ENCODE assay signal across 7 cellular contexts in genomic region chr9:100473271-100474081, GRCh38. TPM values are rescaled to one million over a fixed set of nuclear protein-coding genes. Genes with fewer than 3 reads are reported as not detected.
DNase-seq lines count a peak whose midpoint lies in the region; ATAC-seq and TF ChIP-seq lines count a peak whose summit lies in the region.

No MANE protein-coding gene starts in this region.

- POLR2A ChIA-PET in HEK293T (lab: Yijun Ruan, JAX), result no interaction called here
- POLR2A ChIA-PET in activated CD8-positive, alpha-beta T cell treated with anti-CD3 and anti-CD28 coated beads, Interleukin-2, amount 10 ng/mL, durations not matched to agents 7 days and 5 days (lab: Charles Lee), result no interaction called here

- intact Hi-C loops in upper lobe of right lung (cut with DNase I), result no loop called here

- ATAC-seq in GM18505 (IDR thresholded peaks at IDR 0.05; ENCODE audit: unreplicated experiment) (peak; percentile 68), naive B cell (ENCODE audit: low read depth in 2 of 2) (peak; percentile 71 to 72), upper lobe of right lung (peak; percentile 74)
- peak; percentile 80 for ATAC-seq in activated CD8-positive, alpha-beta T cell treated with anti-CD3 and anti-CD28 coated beads, Interleukin-2, amount 10 ng/mL, durations not matched to agents 7 days and 5 days

- peak; percentile 55 for DNase-seq in HEK293T (ENCODE audit: extremely low spot score)
- peak; percentile 30 for DNase-seq in NCI-H1092 (lab: John Stamatoyannopoulos, UW)
- DNase-seq in activated CD8-positive, alpha-beta T cell treated with anti-CD3 and anti-CD28 coated beads, Interleukin-2, amount 10 ng/mL, durations not matched to agents 7 days and 5 days, result peak; percentile 40
- no peak for DNase-seq in epithelial cell of proximal tubule (ENCODE audit: low read depth)
- peak; percentile 44 for DNase-seq in naive B cell
- peak; percentile 67 for DNase-seq in upper lobe of right lung

- CTCF ChIA-PET in HEK293T (lab: Yijun Ruan, JAX), result no interaction called here
- CTCF ChIA-PET in activated CD8-positive, alpha-beta T cell treated with anti-CD3 and anti-CD28 coated beads, Interleukin-2, amount 10 ng/mL, durations not matched to agents 7 days and 5 days (lab: Charles Lee), result no interaction called here

- no peak overlapping the region for H3K27ac Mint-ChIP-seq in activated CD8-positive, alpha-beta T cell treated with anti-CD3 and anti-CD28 coated beads, Interleukin-2, amount 10 ng/mL, durations not matched to agents 7 days and 5 days
- H3K27ac Mint-ChIP-seq in naive B cell, result no peak overlapping the region

- no peak for TF ChIP-seq POLR2A in GM18505 (IDR thresholded peaks at IDR 0.05; ENCODE audit: borderline replicate concordance, extremely low read depth, insufficient read depth, insufficient read length)

- peak overlapping the region; percentile 68 for H3K4me3 ChIP-seq in epithelial cell of proximal tubule (ENCODE audit: low read depth, low read length)
- peak overlapping the region; percentile 56 for H3K4me3 ChIP-seq in upper lobe of right lung

- no peaks in the 10 kb centered on the region for H3K9me3 Mint-ChIP-seq in activated CD8-positive, alpha-beta T cell treated with anti-CD3 and anti-CD28 coated beads, Interleukin-2, amount 10 ng/mL, durations not matched to agents 7 days and 5 days (ENCODE audit: insufficient read depth)
- H3K9me3 Mint-ChIP-seq in naive B cell, result peaks cover 0 to 1% (median 0%) of the 10 kb centered on the region in 7 donors

- H3K4me1 ChIP-seq in upper lobe of right lung, result peaks cover 4% of the 10 kb centered on the region

- no peak overlapping the region for H3K27ac ChIP-seq in upper lobe of right lung

- H3K9me3 ChIP-seq in upper lobe of right lung, result no peaks in the 10 kb centered on the region

- no peak for TF ChIP-seq CTCF in epithelial cell of proximal tubule (conservative IDR thresholded peaks at IDR 0.05; ENCODE audit: low read depth, low read length)
- TF ChIP-seq CTCF in upper lobe of right lung (IDR thresholded peaks at IDR 0.05), result no peak

- H3K27me3 ChIP-seq in upper lobe of right lung, result peaks cover 6% of the 10 kb centered on the region

- no peaks in the 10 kb centered on the region for H3K36me3 Mint-ChIP-seq in activated CD8-positive, alpha-beta T cell treated with anti-CD3 and anti-CD28 coated beads, Interleukin-2, amount 10 ng/mL, durations not matched to agents 7 days and 5 days (ENCODE audit: low read depth)
- H3K36me3 Mint-ChIP-seq in naive B cell, result no peaks in the 10 kb centered on the region

- H3K36me3 ChIP-seq in upper lobe of right lung, result no peaks in the 10 kb centered on the region

- peaks cover 3% of the 10 kb centered on the region for H3K4me1 Mint-ChIP-seq in activated CD8-positive, alpha-beta T cell treated with anti-CD3 and anti-CD28 coated beads, Interleukin-2, amount 10 ng/mL, durations not matched to agents 7 days and 5 days (ENCODE audit: low read depth)
- H3K4me1 Mint-ChIP-seq in naive B cell, result peaks cover 7 to 15% (median 8%) of the 10 kb centered on the region in 3 donors

- H3K27me3 Mint-ChIP-seq in activated CD8-positive, alpha-beta T cell treated with anti-CD3 and anti-CD28 coated beads, Interleukin-2, amount 10 ng/mL, durations not matched to agents 7 days and 5 days (ENCODE audit: low read depth), result peaks cover 38% of the 10 kb centered on the region
- H3K27me3 Mint-ChIP-seq in naive B cell, result peaks cover 38 to 46% (median 38%) of the 10 kb centered on the region in 3 donors

- H3K4me3 Mint-ChIP-seq in activated CD8-positive, alpha-beta T cell treated with anti-CD3 and anti-CD28 coated beads, Interleukin-2, amount 10 ng/mL, durations not matched to agents 7 days and 5 days, result peak overlapping the region; percentile 52
- peak overlapping the region; percentile 59 to 92 (median 82) for H3K4me3 Mint-ChIP-seq in naive B cell

TF ChIP-seq in HEK293T, 16 proteins besides CTCF, POLR2A, EP300 and RAD21:
- TF ChIP-seq TARDBP (IDR thresholded peaks at IDR 0.05) (no peak), FOXA1 (IDR thresholded peaks at IDR 0.05) (no peak), SP1 (IDR thresholded peaks at IDR 0.05) (no peak), NFRKB (IDR thresholded peaks at IDR 0.05) (no peak), HDGF (IDR thresholded peaks at IDR 0.05; ENCODE audit: borderline replicate concordance) (no peak), ELF4 (IDR thresholded peaks at IDR 0.05) (no peak), ARNT (IDR thresholded peaks at IDR 0.05) (0 out of 2 replicates have a peak, but pooled peaks have one; percentile 14), L3MBTL2 (conservative IDR thresholded peaks at IDR 0.05) (peak; percentile 42), SUZ12 (IDR thresholded peaks at IDR 0.05) (no peak), FOXK2 (IDR thresholded peaks at IDR 0.05) (no peak)
- TF ChIP-seq, protein P1, sequence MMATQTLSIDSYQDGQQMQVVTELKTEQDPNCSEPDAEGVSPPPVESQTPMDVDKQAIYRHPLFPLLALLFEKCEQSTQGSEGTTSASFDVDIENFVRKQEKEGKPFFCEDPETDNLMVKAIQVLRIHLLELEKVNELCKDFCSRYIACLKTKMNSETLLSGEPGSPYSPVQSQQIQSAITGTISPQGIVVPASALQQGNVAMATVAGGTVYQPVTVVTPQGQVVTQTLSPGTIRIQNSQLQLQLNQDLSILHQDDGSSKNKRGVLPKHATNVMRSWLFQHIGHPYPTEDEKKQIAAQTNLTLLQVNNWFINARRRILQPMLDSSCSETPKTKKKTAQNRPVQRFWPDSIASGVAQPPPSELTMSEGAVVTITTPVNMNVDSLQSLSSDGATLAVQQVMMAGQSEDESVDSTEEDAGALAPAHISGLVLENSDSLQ (IDR thresholded peaks at IDR 0.05), result no peak

RNA-seq across cellular contexts. Expression of gene TMEFF1, which starts 0.5 kb away (rescaled TPM):
- total RNA-seq in activated CD8-positive, alpha-beta T cell treated with anti-CD3 and anti-CD28 coated beads, Interleukin-2, amount 10 ng/mL, durations not matched to agents 7 days and 5 days, result not detected
- total RNA-seq in epithelial cell of proximal tubule, result 3.5 and 7.8 TPM in 2 replicates
- not detected for polyA plus RNA-seq in naive B cell (ENCODE audit: low read depth in 6 of 6)
- 0.64 TPM for total RNA-seq in upper lobe of right lung

RNA-seq across cellular contexts. Expression of gene MSANTD3, which starts 46.5 kb away (rescaled TPM):
- 10 to 100 TPM; 14.8 to 15.9 TPM for total RNA-seq in activated CD8-positive, alpha-beta T cell treated with anti-CD3 and anti-CD28 coated beads, Interleukin-2, amount 10 ng/mL, durations not matched to agents 7 days and 5 days
- total RNA-seq in epithelial cell of proximal tubule (74.4 and 105 TPM in 2 replicates), upper lobe of right lung (18.1 TPM)
- polyA plus RNA-seq in naive B cell (ENCODE audit: low read depth in 6 of 6), result 1 to 10 TPM; 2.3 to 5.5 (median 4.6) TPM
